In genomic region chr14:64594438-64594837, GRCh38 we compare ENCODE assay signal across 39 cellular contexts. TPM values are rescaled to one million over a fixed set of nuclear protein-coding genes. Genes with fewer than 3 reads are reported as not detected.
"Had no signal": no experiment of that assay in that cellular context is flagged by ENCODE, and none has a peak within 500 bp of the region (broad histone marks: within the 10 kb centered on the region; RNA-seq: fewer than 3 reads in every experiment).

No MANE protein-coding gene starts in this region.

- DNase-seq: activated CD4-positive, alpha-beta memory T cell treated with anti-CD3 and anti-CD28 coated beads, Interleukin-2, amount 10 ng/mL, durations not matched to agents 7 days and 5 days; activated CD4-positive, alpha-beta T cell treated with anti-CD3 and anti-CD28 coated beads for 1 hour; activated CD4-positive, alpha-beta T cell treated with anti-CD3 and anti-CD28 coated beads for 36 hours; activated CD4-positive, alpha-beta T cell treated with anti-CD3 and anti-CD28 coated beads for 48 hours; activated CD4-positive, alpha-beta T cell treated with anti-CD3 and anti-CD28 coated beads, Interleukin-2, amount 50 U/mL, for 48 hours; activated CD4-positive, CD25-positive, alpha-beta regulatory T cell; activated CD8-positive, alpha-beta memory T cell treated with anti-CD3 and anti-CD28 coated beads for 24 hours; activated CD8-positive, alpha-beta memory T cell treated with anti-CD3 and anti-CD28 coated beads, Interleukin-2, amount 10 ng/mL, durations not matched to agents 7 days and 5 days; activated CD8-positive, alpha-beta memory T cell treated with anti-CD3 and anti-CD28 coated beads, Interleukin-2, amount 50 U/mL, for 48 hours; activated CD8-positive, alpha-beta T cell treated with anti-CD3 and anti-CD28 coated beads, Interleukin-2, amount 10 ng/mL, durations not matched to agents 7 days and 5 days; activated effector memory CD4-positive, alpha-beta T cell treated with Interleukin-2 at 50 U/mL for 16 hours; activated gamma-delta T cell; activated naive CD4-positive, alpha-beta T cell treated with anti-CD3 and anti-CD28 coated beads, Interleukin-2, amount 10 ng/mL, durations not matched to agents 7 days and 5 days; activated naive CD4-positive, alpha-beta T cell treated with Interleukin-2 at 50 U/mL for 16 hours; activated naive CD8-positive, alpha-beta T cell treated with anti-CD3 and anti-CD28 coated beads, Interleukin-2, amount 10 ng/mL, durations not matched to agents 7 days and 5 days; activated naive CD8-positive, alpha-beta T cell treated with anti-CD3 and anti-CD28 coated beads, Interleukin-2, amount 50 U/mL, for 24 hours; activated T-cell treated with anti-CD3 and anti-CD28 coated beads, Interleukin-2, amount 50 U/mL, for 24 hours; activated T-cell treated with anti-CD3 and anti-CD28 coated beads, Interleukin-2, amount 50 U/mL, for 48 hours; amygdala; anterior cingulate cortex; caudate nucleus; cerebellar nuclear complex; T-helper 1 cell; T-helper 2 cell; T-helper 9 cell had no signal

- H3K36me3 ChIP-seq: ascending aorta, cardiac muscle cell had no signal

- H3K9me3 ChIP-seq: ascending aorta had no signal

- H3K4me1 Mint-ChIP-seq: activated CD4-positive, alpha-beta T cell treated with anti-CD3 and anti-CD28 coated beads for 36 hours; activated naive CD4-positive, alpha-beta T cell treated with anti-CD3 and anti-CD28 coated beads, Interleukin-2, amount 50 U/mL, for 24 hours; activated naive CD8-positive, alpha-beta T cell treated with anti-CD3 and anti-CD28 coated beads, Interleukin-2, amount 50 U/mL, for 24 hours; brain; central memory CD8-positive, alpha-beta T cell; WTC11 had no signal

- H3K27me3 Mint-ChIP-seq: activated naive CD4-positive, alpha-beta T cell treated with anti-CD3 and anti-CD28 coated beads, Interleukin-2, amount 50 U/mL, for 24 hours; activated naive CD8-positive, alpha-beta T cell; activated naive CD8-positive, alpha-beta T cell treated with anti-CD3 and anti-CD28 coated beads, Interleukin-2, amount 50 U/mL, for 24 hours; activated T-cell treated with anti-CD3 and anti-CD28 coated beads, Interleukin-2, amount 50 U/mL, for 24 hours; central memory CD8-positive, alpha-beta T cell had no signal

- H3K27ac Mint-ChIP-seq: activated CD4-positive, alpha-beta memory T cell treated with anti-CD3 and anti-CD28 coated beads, Interleukin-2, amount 10 ng/mL, durations not matched to agents 7 days and 5 days; activated CD4-positive, alpha-beta T cell treated with anti-CD3 and anti-CD28 coated beads for 36 hours; activated CD8-positive, alpha-beta memory T cell treated with anti-CD3 and anti-CD28 coated beads, Interleukin-2, amount 10 ng/mL, durations not matched to agents 7 days and 5 days; activated CD8-positive, alpha-beta T cell treated with anti-CD3 and anti-CD28 coated beads, Interleukin-2, amount 10 ng/mL, durations not matched to agents 7 days and 5 days; activated naive CD4-positive, alpha-beta T cell treated with anti-CD3 and anti-CD28 coated beads, Interleukin-2, amount 10 ng/mL, durations not matched to agents 7 days and 5 days; activated naive CD4-positive, alpha-beta T cell treated with anti-CD3 and anti-CD28 coated beads, Interleukin-2, amount 50 U/mL, for 24 hours; activated naive CD8-positive, alpha-beta T cell; activated naive CD8-positive, alpha-beta T cell treated with anti-CD3 and anti-CD28 coated beads, Interleukin-2, amount 10 ng/mL, durations not matched to agents 7 days and 5 days; activated naive CD8-positive, alpha-beta T cell treated with anti-CD3 and anti-CD28 coated beads, Interleukin-2, amount 50 U/mL, for 24 hours; activated T-cell treated with anti-CD3 and anti-CD28 coated beads, Interleukin-2, amount 50 U/mL, for 24 hours; activated T-helper 2 cell treated with anti-CD3 and anti-CD28 coated beads, Interferon-gamma antibody, Interleukin-2, Interleukin-4, amounts not matched to agents 10 μg/mL and 5 μg/mL and 100 μg/mL, durations not matched to agents 14 hours and 24 hours and 36 hours; brain; T-helper 1 cell treated with Interleukin-12 subunit alpha and Interleukin-12 subunit beta and Interleukin-4 antibody, amounts not matched to agents 30 μg/mL and 1 μg/mL, for 36 hours; T-helper 2 cell treated with Interferon-gamma antibody and Interleukin-4, amounts not matched to agents 5 μg/mL and 100 μg/mL, for 36 hours; WTC11 had no signal

- FAIRE-seq: bronchial epithelial cell, TTC549 had no signal

- ATAC-seq: activated CD4-positive, alpha-beta T cell treated with anti-CD3 and anti-CD28 coated beads for 36 hours; activated CD4-positive, CD25-positive, alpha-beta regulatory T cell treated with anti-CD3 and anti-CD28 coated beads, Interleukin-2, amount 50 U/mL, for 24 hours; activated CD8-positive, alpha-beta memory T cell treated with anti-CD3 and anti-CD28 coated beads, Interleukin-2, amount 10 ng/mL, durations not matched to agents 7 days and 5 days; activated CD8-positive, alpha-beta T cell treated with anti-CD3 and anti-CD28 coated beads, Interleukin-2, amount 10 ng/mL, durations not matched to agents 7 days and 5 days; activated naive CD8-positive, alpha-beta T cell treated with anti-CD3 and anti-CD28 coated beads, Interleukin-2, amount 50 U/mL, for 24 hours; WTC11 had no signal

- H3K4me1 ChIP-seq: ascending aorta had no signal

- H3K4me3 ChIP-seq: ascending aorta, cardiac muscle cell had no signal

- H3K4me3 Mint-ChIP-seq: activated CD4-positive, alpha-beta memory T cell treated with anti-CD3 and anti-CD28 coated beads, Interleukin-2, amount 10 ng/mL, durations not matched to agents 7 days and 5 days; activated CD4-positive, alpha-beta T cell treated with anti-CD3 and anti-CD28 coated beads for 36 hours; activated CD8-positive, alpha-beta memory T cell treated with anti-CD3 and anti-CD28 coated beads, Interleukin-2, amount 10 ng/mL, durations not matched to agents 7 days and 5 days; activated CD8-positive, alpha-beta T cell treated with anti-CD3 and anti-CD28 coated beads, Interleukin-2, amount 10 ng/mL, durations not matched to agents 7 days and 5 days; activated naive CD4-positive, alpha-beta T cell treated with anti-CD3 and anti-CD28 coated beads, Interleukin-2, amount 10 ng/mL, durations not matched to agents 7 days and 5 days; activated naive CD4-positive, alpha-beta T cell treated with anti-CD3 and anti-CD28 coated beads, Interleukin-2, amount 50 U/mL, for 24 hours; activated naive CD8-positive, alpha-beta T cell; activated naive CD8-positive, alpha-beta T cell treated with anti-CD3 and anti-CD28 coated beads, Interleukin-2, amount 10 ng/mL, durations not matched to agents 7 days and 5 days; activated naive CD8-positive, alpha-beta T cell treated with anti-CD3 and anti-CD28 coated beads, Interleukin-2, amount 50 U/mL, for 24 hours; activated T-cell treated with anti-CD3 and anti-CD28 coated beads, Interleukin-2, amount 50 U/mL, for 24 hours; brain; central memory CD8-positive, alpha-beta T cell; T-helper 1 cell treated with Interleukin-12 subunit alpha and Interleukin-12 subunit beta and Interleukin-4 antibody, amounts not matched to agents 30 μg/mL and 1 μg/mL, for 36 hours; T-helper 2 cell treated with Interferon-gamma antibody and Interleukin-4, amounts not matched to agents 5 μg/mL and 100 μg/mL, for 36 hours; WTC11 had no signal

- H3K27me3 ChIP-seq: ascending aorta, cardiac muscle cell had no signal

- H3K36me3 Mint-ChIP-seq: activated CD8-positive, alpha-beta memory T cell treated with anti-CD3 and anti-CD28 coated beads, Interleukin-2, amount 10 ng/mL, durations not matched to agents 7 days and 5 days; activated naive CD4-positive, alpha-beta T cell treated with anti-CD3 and anti-CD28 coated beads, Interleukin-2, amount 10 ng/mL, durations not matched to agents 7 days and 5 days; activated naive CD4-positive, alpha-beta T cell treated with anti-CD3 and anti-CD28 coated beads, Interleukin-2, amount 50 U/mL, for 24 hours; activated naive CD8-positive, alpha-beta T cell; activated naive CD8-positive, alpha-beta T cell treated with anti-CD3 and anti-CD28 coated beads, Interleukin-2, amount 10 ng/mL, durations not matched to agents 7 days and 5 days; brain; WTC11 had no signal

- H3K27ac ChIP-seq: ascending aorta, cardiac muscle cell, VCaP had no signal

- H3K9me3 Mint-ChIP-seq: activated CD4-positive, alpha-beta memory T cell treated with anti-CD3 and anti-CD28 coated beads, Interleukin-2, amount 10 ng/mL, durations not matched to agents 7 days and 5 days; activated naive CD4-positive, alpha-beta T cell treated with anti-CD3 and anti-CD28 coated beads, Interleukin-2, amount 10 ng/mL, durations not matched to agents 7 days and 5 days; activated naive CD4-positive, alpha-beta T cell treated with anti-CD3 and anti-CD28 coated beads, Interleukin-2, amount 50 U/mL, for 24 hours; activated naive CD8-positive, alpha-beta T cell treated with anti-CD3 and anti-CD28 coated beads, Interleukin-2, amount 10 ng/mL, durations not matched to agents 7 days and 5 days; activated naive CD8-positive, alpha-beta T cell treated with anti-CD3 and anti-CD28 coated beads, Interleukin-2, amount 50 U/mL, for 24 hours; activated T-cell treated with anti-CD3 and anti-CD28 coated beads, Interleukin-2, amount 50 U/mL, for 24 hours; activated T-helper 2 cell treated with anti-CD3 and anti-CD28 coated beads, Interferon-gamma antibody, Interleukin-2, Interleukin-4, amounts not matched to agents 10 μg/mL and 5 μg/mL and 100 μg/mL, durations not matched to agents 14 hours and 24 hours and 36 hours; central memory CD8-positive, alpha-beta T cell; T-helper 1 cell treated with Interleukin-12 subunit alpha and Interleukin-12 subunit beta and Interleukin-4 antibody, amounts not matched to agents 30 μg/mL and 1 μg/mL, for 36 hours; T-helper 2 cell treated with Interferon-gamma antibody and Interleukin-4, amounts not matched to agents 5 μg/mL and 100 μg/mL, for 36 hours had no signal

RNA-seq across cellular contexts. Expression of gene PPP1R36, which starts 44.7 kb away (rescaled TPM):
- total RNA-seq: activated CD8-positive, alpha-beta memory T cell treated with anti-CD3 and anti-CD28 coated beads, Interleukin-2, amount 10 ng/mL, durations not matched to agents 7 days and 5 days; activated T-helper 2 cell treated with anti-CD3 and anti-CD28 coated beads, Interferon-gamma antibody, Interleukin-2, Interleukin-4, amounts not matched to agents 10 μg/mL and 5 μg/mL and 100 μg/mL, durations not matched to agents 14 hours and 24 hours and 36 hours; ascending aorta; cardiac muscle cell had no signal
